Comparison of ENCODE assay signal across 27 cellular contexts in genomic region chr1:57132993-57133614, GRCh38.
"Had no signal": no experiment of that assay in that cellular context is flagged by ENCODE, and none has a peak within 500 bp of the region (broad histone marks: within the 10 kb centered on the region; RNA-seq: fewer than 3 reads in every experiment).

No MANE protein-coding gene starts in this region.

- H3K4me3 ChIP-seq: adrenal gland, ascending aorta, cardiac muscle cell, hepatocyte, ovary, prostate gland, right atrium auricular region, stomach, suprapubic skin, transverse colon, uterus had no signal

- H3K4me1 ChIP-seq: ascending aorta, prostate gland, stomach, suprapubic skin, transverse colon, uterus had no signal

- H3K79me2 ChIP-seq: hepatocyte had no signal

- DNase-seq: activated CD4-positive, alpha-beta T cell treated with anti-CD3 and anti-CD28 coated beads, Interleukin-2, amount 50 U/mL, for 4 hours; activated CD8-positive, alpha-beta memory T cell treated with anti-CD3 and anti-CD28 coated beads for 24 hours; activated CD8-positive, alpha-beta memory T cell treated with anti-CD3 and anti-CD28 coated beads, Interleukin-2, amount 50 U/mL, for 4 hours; activated naive CD4-positive, alpha-beta T cell; activated T-cell treated with anti-CD3 and anti-CD28 coated beads, Interleukin-2, amount 50 U/mL, for 24 hours; foreskin melanocyte; glutamatergic neuron; immature natural killer cell; left ventricle myocardium superior; mammary epithelial cell; midbrain; natural killer cell; stimulated activated CD4-positive, alpha-beta T cell treated with anti-CD3 and anti-CD28 coated beads, Interleukin-12 subunit alpha, Interleukin-12 subunit beta, amount 100 ng/mL, for 4 hours; stimulated activated CD4-positive, alpha-beta T cell treated with anti-CD3 and anti-CD28 coated beads, Interleukin-1b, Interleukin-23, amount 100 ng/mL, for 48 hours; stomach; transverse colon; uterus had no signal

- H3K27ac ChIP-seq: ascending aorta, cardiac muscle cell, hepatocyte, ovary, prostate gland, stomach, suprapubic skin, transverse colon, uterus had no signal

- H3K27me3 ChIP-seq: adrenal gland, ascending aorta, cardiac muscle cell, hepatocyte, ovary, right atrium auricular region, stomach, suprapubic skin, transverse colon, uterus had no signal

- H2AFZ ChIP-seq: hepatocyte had no signal

- H3K4me2 ChIP-seq: hepatocyte had no signal

- H3K9me3 ChIP-seq: adrenal gland, ascending aorta, ovary, prostate gland, right atrium auricular region, stomach, suprapubic skin, transverse colon, uterus had no signal

- ATAC-seq: activated T-helper 17 cell treated with anti-CD3 and anti-CD28 coated beads, Interleukin-2, amount 50 U/mL, for 72 hours; natural killer cell; stimulated activated memory B cell treated with anti-CD40 and anti-IgM and Interleukin-4, amounts not matched to agents 10 μg/mL and 1 μg/mL and 100 μg/mL, for 72 hours had no signal

- H3K36me3 ChIP-seq: adrenal gland, ascending aorta, cardiac muscle cell, ovary, prostate gland, right atrium auricular region, stomach, suprapubic skin, transverse colon, uterus had no signal
